In genomic region chr17:35799942-35800341, GRCh38 we compare ENCODE assay signal across 9 cellular contexts. TPM values are rescaled to one million over a fixed set of nuclear protein-coding genes. Genes with fewer than 3 reads are reported as not detected.
A peak's percentile ranks its signal among the peaks of the same experiment; 100 is the strongest.
DNase-seq lines count a peak whose midpoint lies in the region; ATAC-seq and TF ChIP-seq lines count a peak whose summit lies in the region.
"Had no signal": no experiment of that assay in that cellular context is flagged by ENCODE, and none has a peak within 500 bp of the region (broad histone marks: within the 10 kb centered on the region; RNA-seq: fewer than 3 reads in every experiment).

No MANE protein-coding gene starts in this region.

- TF ChIP-seq POLR2A in breast epithelium (IDR thresholded peaks at IDR 0.05) (no peak), upper lobe of left lung (IDR thresholded peaks at IDR 0.05) (peak in 1 of 4 donors; percentile 7)

- TF ChIP-seq EP300 in upper lobe of left lung (IDR thresholded peaks at IDR 0.05): no peak

- DNase-seq in NCI-H1092 (lab: John Stamatoyannopoulos, UW) (peak; percentile 89), breast epithelium (ENCODE audit: low spot score in 2 of 2) (peak; percentile 88 to 90), left colon (peak; percentile 72 to 86), upper lobe of left lung (peak in 1 of 2 donors; percentile 86), NCI-H524 (lab: John Stamatoyannopoulos, UW) (no peak), activated gamma-delta T cell treated with Interleukin-2 at 50 U/mL for 16 hours (no peak)
- no peak for DNase-seq in activated CD4-positive, alpha-beta T cell treated with anti-CD3 and anti-CD28 coated beads, Interleukin-2, amount 50 U/mL, for 4 hours
- DNase-seq: activated T-cell treated with anti-CD3 and anti-CD28 coated beads, Interleukin-2, amount 50 U/mL, for 24 hours had no signal

- ATAC-seq in left colon (peak; percentile 43), upper lobe of left lung (ENCODE audit: low FRiP score in 2 of 2) (peak in 1 of 2 donors; percentile 70)

- H3K27me3 ChIP-seq in breast epithelium (no peaks in the 10 kb centered on the region), upper lobe of left lung (peaks cover 0 to 7% (median under 1%) of the 10 kb centered on the region in 4 donors)

- H3K4me3 ChIP-seq in breast epithelium (no peak overlapping the region), upper lobe of left lung (no peak overlapping the region)

- H3K36me3 ChIP-seq in breast epithelium: no peaks in the 10 kb centered on the region
- H3K36me3 ChIP-seq in upper lobe of left lung: no peaks in the 10 kb centered on the region

- intact Hi-C loops in breast epithelium (cut with DNase I; ENCODE audit: low total_unique reads): no loop called here
- intact Hi-C loops in left colon (cut with DNase I, micrococcal nuclease): no loop called here

- H3K9me3 ChIP-seq in breast epithelium (no peaks in the 10 kb centered on the region), upper lobe of left lung (no peaks in the 10 kb centered on the region)

- TF ChIP-seq CTCF in breast epithelium (IDR thresholded peaks at IDR 0.05): no peak
- TF ChIP-seq CTCF in upper lobe of left lung (IDR thresholded peaks at IDR 0.05): no peak

- H3K4me1 ChIP-seq in breast epithelium (peaks cover 4 to 6% of the 10 kb centered on the region in 2 donors), upper lobe of left lung (peaks cover 41 to 59% (median 46%) of the 10 kb centered on the region in 4 donors)

- H3K27ac ChIP-seq in breast epithelium: peak overlapping the region; percentile 17 to 54
- peak overlapping the region in 3 of 4 donors; percentile 52 to 77 (median 73) for H3K27ac ChIP-seq in upper lobe of left lung

RNA-seq across cellular contexts. Expression of gene MMP28, which starts 4.5 kb away (rescaled TPM):
- 10 to 100 TPM in 2 of 3 donors, 1 to 10 TPM in 1; 5.6 to 25.6 (median 12.3) TPM for total RNA-seq in breast epithelium
- total RNA-seq in left colon: 10 to 100 TPM; 62.7 to 83.0 TPM
- 100 to 1,000 TPM in 3 of 6 donors, 10 to 100 TPM in 3; 51.1 to 134 (median 98.5) TPM for total RNA-seq in upper lobe of left lung
- total RNA-seq: OCI-LY7 had no signal

RNA-seq across cellular contexts. Expression of gene TAF15, which starts 9.3 kb away (rescaled TPM):
- total RNA-seq in breast epithelium: 10 to 100 TPM; 65.5 to 76.8 (median 72.8) TPM
- total RNA-seq in left colon: 100 to 1,000 TPM; 112 to 143 TPM
- total RNA-seq in upper lobe of left lung: 100 to 1,000 TPM in 2 of 6 donors, 10 to 100 TPM in 4; 42.4 to 137 (median 93.0) TPM

RNA-seq across cellular contexts. Expression of gene C17orf50, which starts 39.3 kb away (rescaled TPM):
- total RNA-seq in breast epithelium (not detected), left colon (not detected), upper lobe of left lung (1 to 10 TPM in 1 of 6 donors, under 1 TPM in 1, not detected in 4; 0.46 to 1.1 TPM)
- total RNA-seq: OCI-LY7 had no signal

RNA-seq across cellular contexts. Expression of gene GAS2L2, which starts 46.9 kb away (rescaled TPM):
- total RNA-seq in breast epithelium (under 1 TPM; 0.29 to 0.33 (median 0.32) TPM), left colon (under 1 TPM in 1 of 2 donors, not detected in 1; 0.08 TPM), upper lobe of left lung (1 to 10 TPM in 5 of 6 donors, under 1 TPM in 1; 0.37 to 7.4 (median 3.3) TPM)

Comparison
In these comparisons a context has a peak if more than half of its experiments do, and no peak if none do; other contexts are left out.
1. DNase-seq: peak in NCI-H1092 (single experiment), breast epithelium (2 of 2) and left colon (2 of 2); none in NCI-H524 (0 of 2), activated gamma-delta T cell treated with Interleukin-2 at 50 U/mL for 16 hours (single experiment) and activated CD4-positive, alpha-beta T cell treated with anti-CD3 and anti-CD28 coated beads, Interleukin-2, amount 50 U/mL, for 4 hours (0 of 2).